In genomic region chr9:14899815-14900193, GRCh38 we compare ENCODE assay signal across 18 cellular contexts. TPM values are rescaled to one million over a fixed set of nuclear protein-coding genes. Genes with fewer than 3 reads are reported as not detected.
DNase-seq lines count a peak whose midpoint lies in the region; ATAC-seq, FAIRE-seq and TF ChIP-seq lines count a peak whose summit lies in the region.
"Had no signal": no experiment of that assay in that cellular context is flagged by ENCODE, and none has a peak within 500 bp of the region (broad histone marks: within the 10 kb centered on the region; RNA-seq: fewer than 3 reads in every experiment).

No MANE protein-coding gene starts in this region.

- H3K4me1 ChIP-seq in HepG2 (ENCODE audit: insufficient read depth, low read length) (peaks cover 59% of the 10 kb centered on the region), right lobe of liver (no peaks in the 10 kb centered on the region), sigmoid colon (peaks cover 0 to 53% (median 24%) of the 10 kb centered on the region in 4 donors)
- H3K4me1 ChIP-seq: Caco-2 had no signal

- in situ Hi-C loops in HepG2 (cut with HindIII; ENCODE audit: extremely low pct_ligation_motif_present, low pct_unique_long_range_greater_than_20kb), result no loop called here

- CTCF ChIA-PET in HepG2 (lab: Yijun Ruan, JAX; ENCODE audit: low intra/inter-chr PET ratio, low total read pairs), result no interaction called here

- H3K27ac ChIP-seq in HepG2 (ENCODE audit: extremely low read length, insufficient read depth, low read length), result peak overlapping the region; percentile 16
- no peak overlapping the region for H3K27ac ChIP-seq in right lobe of liver
- peak overlapping the region in 3 of 4 donors; percentile 57 to 74 (median 65) for H3K27ac ChIP-seq in sigmoid colon

- H3K9me3 ChIP-seq in HepG2 (ENCODE audit: low read length) (no peaks in the 10 kb centered on the region), right lobe of liver (no peaks in the 10 kb centered on the region), sigmoid colon (no peaks in the 10 kb centered on the region)
- H3K9me3 ChIP-seq: Caco-2 had no signal

- peak overlapping the region; percentile 22 for H2AFZ ChIP-seq in HepG2 (ENCODE audit: low read length)

- H3K9ac ChIP-seq in HepG2 (ENCODE audit: insufficient read depth, low read depth, low read length), result no peak overlapping the region; the same call in 1 of the 2 replicates

- H4K20me1 ChIP-seq in HepG2 (ENCODE audit: insufficient read depth, low read length), result no peaks in the 10 kb centered on the region

- TF ChIP-seq CTCF in HepG2 (CRISPR knock-in tag; IDR thresholded peaks at IDR 0.05), result no peak
- no peak for TF ChIP-seq CTCF in right lobe of liver (IDR thresholded peaks at IDR 0.05)
- no peak for TF ChIP-seq CTCF in mesothelial cell of epicardium (IDR thresholded peaks at IDR 0.05; ENCODE audit: unreplicated experiment)
- TF ChIP-seq CTCF in sigmoid colon (IDR thresholded peaks at IDR 0.05), result no peak

- H3K27me3 ChIP-seq in HepG2 (ENCODE audit: control insufficient read depth in 1 of 2, insufficient read depth in 2 of 2, low read length in 2 of 2) (no peaks in the 10 kb centered on the region; a peak in 2 of 5 replicates), right lobe of liver (no peaks in the 10 kb centered on the region), sigmoid colon (no peaks in the 10 kb centered on the region)

- TF ChIP-seq POLR2A in HepG2 (IDR thresholded peaks at IDR 0.05; ENCODE audit: insufficient read depth in 1 of 2, low read depth in 2 of 2, low read length in 2 of 2) (no peak), right lobe of liver (IDR thresholded peaks at IDR 0.05) (no peak), sigmoid colon (IDR thresholded peaks at IDR 0.05) (no peak)

- POLR2A ChIA-PET in HepG2 (lab: Yijun Ruan, JAX), result no interaction called here

- H3K9me3 Mint-ChIP-seq in mesothelial cell of epicardium, result peaks cover 9% of the 10 kb centered on the region
- H3K9me3 Mint-ChIP-seq: CD4-positive, alpha-beta T cell had no signal

- DNase-seq in HepG2 (ENCODE audit: low spot score), result peak; percentile 21
- no peak for DNase-seq in right lobe of liver
- DNase-seq in mesothelial cell of epicardium (ENCODE audit: low spot score in 2 of 2, unreplicated experiment in 2 of 2), result no peak
- no peak for DNase-seq in sigmoid colon
- DNase-seq in stimulated activated CD4-positive, alpha-beta T cell treated with anti-CD3 and anti-CD28 coated beads, Interleukin-2, amount 100 ng/mL, for 48 hours, result no peak
- DNase-seq: Caco-2; CD4-positive, alpha-beta T cell; DMS153; GF-D8; NCI-H1417; NCI-H1930; NCI-H345; NCI-H524 treated with DMSO at 0.1 percent for 48 hours had no signal

- no peak overlapping the region for H3K4me3 Mint-ChIP-seq in mesothelial cell of epicardium
- H3K4me3 Mint-ChIP-seq: CD4-positive, alpha-beta T cell had no signal

- H3K79me2 ChIP-seq in HepG2 (ENCODE audit: insufficient read depth, low read length), result peaks cover 29% of the 10 kb centered on the region

- no peak for TF ChIP-seq RAD21 in HepG2 (CRISPR knock-in tag; IDR thresholded peaks at IDR 0.05)

- no peaks in the 10 kb centered on the region for H3K27me3 Mint-ChIP-seq in mesothelial cell of epicardium (ENCODE audit: low read depth)
- H3K27me3 Mint-ChIP-seq: CD4-positive, alpha-beta T cell had no signal

- H3K36me3 ChIP-seq in HepG2 (replicated peaks in 1 of 2; ENCODE audit: control insufficient read depth in 1 of 2, insufficient read depth in 2 of 2, low read length in 2 of 2), result no peaks in the 10 kb centered on the region
- no peaks in the 10 kb centered on the region for H3K36me3 ChIP-seq in right lobe of liver
- H3K36me3 ChIP-seq in sigmoid colon, result no peaks in the 10 kb centered on the region

- H3K27ac Mint-ChIP-seq in mesothelial cell of epicardium, result peak overlapping the region; percentile 60
- H3K27ac Mint-ChIP-seq: CD4-positive, alpha-beta T cell had no signal

- ATAC-seq in HepG2 (peak; percentile 93), right lobe of liver (no peak), GM21619 (IDR thresholded peaks at IDR 0.05; ENCODE audit: unreplicated experiment) (no peak), HG03196 (IDR thresholded peaks at IDR 0.05; ENCODE audit: unreplicated experiment) (no peak), HG02981 (IDR thresholded peaks at IDR 0.05; ENCODE audit: unreplicated experiment) (no peak)

- H3K4me1 Mint-ChIP-seq in mesothelial cell of epicardium, result peaks cover 60% of the 10 kb centered on the region

- H3K36me3 Mint-ChIP-seq in mesothelial cell of epicardium, result peaks cover 14% of the 10 kb centered on the region

- H3K4me3 ChIP-seq in HepG2 (replicated peaks in 1 of 3; ENCODE audit: insufficient read depth in 1 of 3, low read depth in 2 of 3, low read length in 3 of 3) (peak overlapping the region in 2 of 3 experiments; percentile 12 to 13; a peak in 2 of 6 replicates), right lobe of liver (no peak overlapping the region), sigmoid colon (peak overlapping the region in 2 of 4 donors; percentile 19 to 27)

- no TSS peak for BruUV-seq in HepG2 (replicated peaks; lab: Mats Ljungman, UMichigan)

- 39% methylated on average over 4 of the region's 4 CpGs for WGBS in HepG2 (ENCODE audit: low lambda C conversion rate)
- WGBS in right lobe of liver (ENCODE audit: insufficient coverage, low coverage, low lambda C conversion rate, missing lambda C conversion rate), result 38% methylated on average over 4 of the region's 4 CpGs
- WGBS in sigmoid colon, 2 donors, result 79 to 88% methylated on average over 4 of the region's 4 CpGs

- TF ChIP-seq EP300 in HepG2 (IDR thresholded peaks at IDR 0.05; ENCODE audit: low read depth in 2 of 2, low read length in 2 of 2) (no peak), HepG2 (CRISPR knock-in tag; IDR thresholded peaks at IDR 0.05; ENCODE audit: borderline replicate concordance) (no peak), sigmoid colon (IDR thresholded peaks at IDR 0.05) (no peak)

- H3K4me2 ChIP-seq in HepG2 (ENCODE audit: low read depth, low read length), result peak overlapping the region; percentile 71

- FAIRE-seq in HepG2 (lab: Jason Lieb, UNC), result peak; percentile 15
- FAIRE-seq: A204.1, H1 had no signal

- intact Hi-C loops in HepG2 (cut with micrococcal nuclease; ENCODE audit: unreplicated experiment), result loop anchor here (1.0 kb wide), 1 partner anchor 10 kb away; the partner anchor contains the start of gene FREM1
- intact Hi-C loops in right lobe of liver (cut with DNase I), result no loop called here
- intact Hi-C loops in sigmoid colon (cut with DNase I), result no loop called here

TF ChIP-seq in HepG2, 621 proteins besides CTCF, POLR2A, EP300 and RAD21 (continues in another document):
- TF ChIP-seq ZNF644 (CRISPR knock-in tag; IDR thresholded peaks at IDR 0.05; ENCODE audit: low read depth) (peak; percentile 92), ZNF280B (CRISPR knock-in tag; IDR thresholded peaks at IDR 0.05; ENCODE audit: borderline replicate concordance) (no peak), ZNF292 (CRISPR knock-in tag; IDR thresholded peaks at IDR 0.05; ENCODE audit: borderline replicate concordance, low read depth) (peak; percentile 26; the same call in 1 of the 2 replicates), DR1 (CRISPR knock-in tag; IDR thresholded peaks at IDR 0.05) (no peak), SOX13 (IDR thresholded peaks at IDR 0.05) (no peak), SOX13 (CRISPR knock-in tag; conservative IDR thresholded peaks at IDR 0.05 in 1 of 2, IDR thresholded peaks at IDR 0.05 in 1 of 2) (peak in 1 of 2 experiments; percentile 39; a peak in 1 of 4 replicates), TRIM24 (CRISPR knock-in tag; IDR thresholded peaks at IDR 0.05) (0 out of 2 replicates have a peak, but pooled peaks have one; percentile 35)

RNA-seq across cellular contexts. Expression of gene FREM1, which starts 10.4 kb away (rescaled TPM):
- total RNA-seq in HepG2 (2016; rRNA removed; fragmentation: Illumina TruSeq; extraction: Trizol) (33.6 and 64.3 TPM in 2 replicates), right lobe of liver (1 to 10 TPM in 3 of 6 experiments, under 1 TPM in 3; 0.12 to 2.6 (median 1.1) TPM), mesothelial cell of epicardium (60.5 to 71.4 TPM (median 62.9 TPM) in 3 replicates), sigmoid colon (10 to 100 TPM; 10.6 to 45.1 (median 16.6) TPM)
- 4.3 and 4.4 TPM in 2 replicates for total RNA-seq in HepG2 (2016; cell fraction: cytosol; rRNA removed; fragmentation: Illumina TruSeq; extraction: Trizol; ENCODE audit: low read depth)
- total RNA-seq in HepG2 (2016; cell fraction: insoluble cytoplasmic fraction; rRNA removed; fragmentation: Illumina TruSeq; extraction: Trizol), result 35.4 and 63.3 TPM in 2 replicates
- total RNA-seq in HepG2 (2016; cell fraction: membrane; rRNA removed; fragmentation: Illumina TruSeq; extraction: Trizol), result 11.1 and 12.8 TPM in 2 replicates
- 124 and 146 TPM in 2 replicates for total RNA-seq in HepG2 (2016; cell fraction: nucleus; rRNA removed; fragmentation: Illumina TruSeq; extraction: Trizol)
- polyA plus RNA-seq in HepG2 (2011; rRNA removed) (202 and 232 TPM in 2 replicates), sigmoid colon (1 to 10 TPM in 1 of 3 donors, under 1 TPM in 1, not detected in 1; 0.96 to 1.2 TPM)
- 129 and 182 TPM in 2 replicates for polyA plus RNA-seq in HepG2 (2011; cell fraction: cytosol; rRNA removed)
- 324 and 329 TPM in 2 replicates for polyA plus RNA-seq in HepG2 (2011; cell fraction: nucleus; rRNA removed)
- 122 and 133 TPM in 2 replicates for polyA plus RNA-seq in HepG2 (2012)
- polyA plus RNA-seq in HepG2 (2016; cell fraction: cytosol; fragmentation: Illumina TruSeq; extraction: Trizol; ENCODE audit: low read depth), result 3.2 and 3.5 TPM in 2 replicates
- polyA plus RNA-seq in HepG2 (2016; cell fraction: insoluble cytoplasmic fraction; fragmentation: Illumina TruSeq; extraction: Trizol; ENCODE audit: low read depth), result 22.5 and 25.8 TPM in 2 replicates
- polyA plus RNA-seq in HepG2 (2016; cell fraction: membrane; fragmentation: Illumina TruSeq; extraction: Trizol; ENCODE audit: low read depth), result 4.7 and 6.1 TPM in 2 replicates
- 89.7 and 90.5 TPM in 2 replicates for polyA plus RNA-seq in HepG2 (2016; cell fraction: nucleus; fragmentation: Illumina TruSeq; extraction: Trizol; ENCODE audit: insufficient read depth, low read depth)
- 0.56 and 445 TPM in 2 replicates for polyA minus RNA-seq in HepG2 (2011; rRNA and poly(A)+ RNA removed; ENCODE audit: low replicate concordance)
- polyA minus RNA-seq in HepG2 (2011; cell fraction: cytosol; rRNA and poly(A)+ RNA removed), result 118 and 175 TPM in 2 replicates
- polyA minus RNA-seq in HepG2 (2011; cell fraction: nucleus; rRNA and poly(A)+ RNA removed), result 794 and 882 TPM in 2 replicates

Comparison
In these comparisons a context has a peak if more than half of its experiments do, and no peak if none do; other contexts are left out.
1. H3K27ac ChIP-seq: peak in HepG2 (single experiment) and sigmoid colon (3 of 4); none in right lobe of liver (0 of 3).
2. H3K4me3 ChIP-seq: peak in HepG2 (2 of 3); none in right lobe of liver (0 of 3).